8 cellular contexts compared by ENCODE assay signal in the genomic region with DNA sequence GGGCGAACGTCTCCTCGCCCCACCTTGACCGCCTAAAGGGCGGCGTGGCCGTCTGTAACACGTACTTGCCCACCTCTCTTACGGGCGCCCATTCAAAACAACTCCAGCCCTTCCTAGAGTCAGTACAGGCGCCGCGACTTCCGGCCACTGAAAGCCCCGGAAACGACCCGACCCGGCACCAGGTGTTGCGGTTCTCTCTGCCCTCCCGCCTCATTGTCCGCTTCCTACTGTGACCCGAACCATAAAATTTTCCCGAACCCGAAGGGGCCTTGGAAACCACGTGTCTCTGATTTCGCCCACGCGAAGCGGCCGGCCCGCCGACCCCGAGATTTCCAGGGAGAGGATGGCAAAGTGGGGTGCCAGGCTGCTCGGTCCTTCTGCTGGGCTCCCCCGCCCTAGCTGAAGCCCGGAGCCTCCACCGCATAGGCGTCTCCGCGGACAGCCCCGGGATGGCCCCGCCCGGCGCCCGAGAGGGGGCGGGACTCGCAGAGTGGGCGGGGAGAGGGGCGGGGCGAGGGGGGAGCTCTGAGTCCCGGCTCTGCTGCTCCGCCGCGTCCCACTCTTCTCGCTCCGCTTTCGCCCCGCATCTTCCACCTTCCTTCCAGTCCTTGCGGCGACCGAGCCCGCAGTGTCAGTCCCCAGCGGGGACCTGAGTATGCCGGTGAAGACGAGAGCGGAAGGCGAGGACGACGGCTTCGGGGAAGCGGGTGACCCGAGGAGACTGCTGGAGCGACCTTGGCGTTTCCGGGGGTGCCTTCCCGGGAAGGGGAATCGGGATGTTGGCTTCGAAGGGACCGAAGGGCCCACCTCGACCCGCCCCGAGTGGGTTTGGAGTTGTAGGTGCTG. TPM values are rescaled to one million over a fixed set of nuclear protein-coding genes. Genes with fewer than 3 reads are reported as not detected.
DNase-seq lines count a peak whose midpoint lies in the region; ATAC-seq lines count a peak whose summit lies in the region.

No MANE protein-coding gene starts in this region.

- H3K27ac Mint-ChIP-seq in activated CD8-positive, alpha-beta memory T cell treated with anti-CD3 and anti-CD28 coated beads, Interleukin-2, amount 10 ng/mL, durations not matched to agents 7 days and 5 days = peak overlapping the region; percentile 96

- H3K27me3 ChIP-seq in endocrine pancreas (ENCODE audit: control insufficient read depth, insufficient read depth, low read length) (no peaks in the 10 kb centered on the region), mesendoderm (ENCODE audit: insufficient read depth, low read length, poor library complexity) (no peaks in the 10 kb centered on the region)

- peak overlapping the region; percentile 95 for H3K27ac ChIP-seq in mesendoderm (ENCODE audit: low read depth, low read length)

- H3K4ac ChIP-seq in mesendoderm (ENCODE audit: low read depth, low read length) = peak overlapping the region; percentile 96

- H2BK120ac ChIP-seq in mesendoderm (ENCODE audit: low read depth, low read length) = peak overlapping the region; percentile 16

- peaks cover 2% of the 10 kb centered on the region for H3K4me1 ChIP-seq in endocrine pancreas (ENCODE audit: control insufficient read depth, insufficient read depth, low read length)
- H3K4me1 ChIP-seq in mesendoderm (ENCODE audit: control insufficient read depth, low read depth, low read length) = no peaks in the 10 kb centered on the region

- H2BK15ac ChIP-seq in mesendoderm (replicated peaks; ENCODE audit: low read depth) = no peak overlapping the region

- H2AK5ac ChIP-seq in mesendoderm (ENCODE audit: low read length) = no peak overlapping the region

- H3K9me3 Mint-ChIP-seq in activated CD8-positive, alpha-beta memory T cell treated with anti-CD3 and anti-CD28 coated beads, Interleukin-2, amount 10 ng/mL, durations not matched to agents 7 days and 5 days (ENCODE audit: low read depth) = no peaks in the 10 kb centered on the region

- H3K9ac ChIP-seq in endocrine pancreas (ENCODE audit: control insufficient read depth, insufficient read depth, low read length) (peak overlapping the region; percentile 93), mesendoderm (ENCODE audit: low read length) (peak overlapping the region; percentile 96)

- peaks cover 28% of the 10 kb centered on the region for H3K4me1 Mint-ChIP-seq in activated CD8-positive, alpha-beta memory T cell treated with anti-CD3 and anti-CD28 coated beads, Interleukin-2, amount 10 ng/mL, durations not matched to agents 7 days and 5 days

- DNase-seq in CMK (ENCODE audit: low read depth) (peak; percentile 72), HT1080 (ENCODE audit: low read depth) (peak; percentile 85), NOMO-1 treated with DMSO at 0.1 percent for 48 hours (lab: John Stamatoyannopoulos, UW; ENCODE audit: unreplicated experiment) (peak; percentile 85), mesendoderm (peak; percentile 97)
- DNase-seq in activated CD8-positive, alpha-beta memory T cell treated with anti-CD3 and anti-CD28 coated beads, Interleukin-2, amount 10 ng/mL, durations not matched to agents 7 days and 5 days = peak; percentile 88
- peak; percentile 75 for DNase-seq in stimulated activated CD8-positive, alpha-beta memory T cell treated with anti-CD3 and anti-CD28 coated beads, Interleukin-12 subunit alpha, Interleukin-12 subunit beta, amount 100 ng/mL, for 4 hours (ENCODE audit: low read depth)

- H3K79me2 ChIP-seq in mesendoderm (ENCODE audit: control insufficient read depth, insufficient read depth, low read length) = peaks cover 16% of the 10 kb centered on the region

- H4K5ac ChIP-seq in mesendoderm (ENCODE audit: low read length) = no peak overlapping the region

- H3K4me2 ChIP-seq in mesendoderm (ENCODE audit: low read length) = peak overlapping the region; percentile 98

- peak overlapping the region; percentile 97 for H4K8ac ChIP-seq in mesendoderm (ENCODE audit: low read depth, low read length)

- H3K27me3 Mint-ChIP-seq in activated CD8-positive, alpha-beta memory T cell treated with anti-CD3 and anti-CD28 coated beads, Interleukin-2, amount 10 ng/mL, durations not matched to agents 7 days and 5 days = peaks cover 14% of the 10 kb centered on the region

- H3K4me3 ChIP-seq in endocrine pancreas (ENCODE audit: control insufficient read depth, insufficient read depth, low read length) (peak overlapping the region; percentile 59), mesendoderm (ENCODE audit: low read length) (peak overlapping the region; percentile 93)

- no peaks in the 10 kb centered on the region for H3K36me3 ChIP-seq in endocrine pancreas (ENCODE audit: control insufficient read depth, insufficient read depth, low read length)
- no peaks in the 10 kb centered on the region for H3K36me3 ChIP-seq in mesendoderm (ENCODE audit: control insufficient read depth, insufficient read depth, low read length)

- ATAC-seq in GM21367 (IDR thresholded peaks at IDR 0.05; ENCODE audit: unreplicated experiment) = peak; percentile 57
- ATAC-seq in activated CD8-positive, alpha-beta memory T cell treated with anti-CD3 and anti-CD28 coated beads, Interleukin-2, amount 10 ng/mL, durations not matched to agents 7 days and 5 days = peak; percentile 83

- WGBS in mesendoderm (ENCODE audit: extremely low coverage, insufficient coverage, low lambda C conversion rate) = no CpG with 5 or more reads among the region's 82 CpGs

- H3K23ac ChIP-seq in mesendoderm (ENCODE audit: low read length) = peak overlapping the region; percentile 80

- H3K18ac ChIP-seq in mesendoderm (ENCODE audit: low read length) = peak overlapping the region; percentile 89

- H3K79me1 ChIP-seq in mesendoderm (ENCODE audit: low read length) = peaks cover 10% of the 10 kb centered on the region

- CTCF ChIA-PET in activated CD8-positive, alpha-beta memory T cell treated with anti-CD3 and anti-CD28 coated beads, Interleukin-2, amount 10 ng/mL, durations not matched to agents 7 days and 5 days (lab: Charles Lee) = interaction anchor here (0.9 to 1.9 kb wide), 9 partner anchors 8 to 259 kb away, joined by 3 to 17 read pairs (median 5); partner anchors contain the start of gene SLC25A25

- H3K56ac ChIP-seq in mesendoderm (ENCODE audit: low read length) = peak overlapping the region; percentile 91

- H2BK5ac ChIP-seq in mesendoderm (ENCODE audit: low read length) = peak overlapping the region; percentile 70

- peak overlapping the region; percentile 95 for H3K4me3 Mint-ChIP-seq in activated CD8-positive, alpha-beta memory T cell treated with anti-CD3 and anti-CD28 coated beads, Interleukin-2, amount 10 ng/mL, durations not matched to agents 7 days and 5 days

- no peaks in the 10 kb centered on the region for H3K9me3 ChIP-seq in endocrine pancreas (ENCODE audit: control insufficient read depth, low read length)

- peaks cover 3% of the 10 kb centered on the region for H3K36me3 Mint-ChIP-seq in activated CD8-positive, alpha-beta memory T cell treated with anti-CD3 and anti-CD28 coated beads, Interleukin-2, amount 10 ng/mL, durations not matched to agents 7 days and 5 days

RNA-seq across cellular contexts. Expression of gene PTGES2, which starts 0.7 kb away (rescaled TPM):
- 182 and 203 TPM in 2 replicates for total RNA-seq in HT1080 (2014; rRNA removed; shearing (Covaris generic))
- polyA plus RNA-seq in HT1080 (2015; cell fraction: cytosol; rRNA removed) = 69.4 and 83.3 TPM in 2 replicates
- 96.7 and 106 TPM in 2 replicates for polyA plus RNA-seq in HT1080 (2015; cell fraction: nucleus; rRNA removed)
- 10 to 100 TPM; 51.0 to 56.4 TPM for total RNA-seq in activated CD8-positive, alpha-beta memory T cell treated with anti-CD3 and anti-CD28 coated beads, Interleukin-2, amount 10 ng/mL, durations not matched to agents 7 days and 5 days
- polyA plus RNA-seq in mesendoderm (2013, experiment 1 of 2) = 52.1 TPM
- 53.5 TPM for polyA plus RNA-seq in mesendoderm (2013, experiment 2 of 2)

RNA-seq across cellular contexts. Expression of gene LCN2, which starts 21.0 kb away (rescaled TPM):
- not detected in 2 replicates for total RNA-seq in HT1080 (2014; rRNA removed; shearing (Covaris generic))
- not detected in 2 replicates for polyA plus RNA-seq in HT1080 (2015; cell fraction: cytosol; rRNA removed)
- not detected in 2 replicates for polyA plus RNA-seq in HT1080 (2015; cell fraction: nucleus; rRNA removed)
- not detected for total RNA-seq in activated CD8-positive, alpha-beta memory T cell treated with anti-CD3 and anti-CD28 coated beads, Interleukin-2, amount 10 ng/mL, durations not matched to agents 7 days and 5 days
- polyA plus RNA-seq in mesendoderm (2013, experiment 1 of 2) = 0.58 TPM
- 0.48 TPM for polyA plus RNA-seq in mesendoderm (2013, experiment 2 of 2)

RNA-seq across cellular contexts. Expression of gene BBLN, which starts 31.9 kb away (rescaled TPM):
- total RNA-seq in HT1080 (2014; rRNA removed; shearing (Covaris generic)) = 79.8 and 119 TPM in 2 replicates
- polyA plus RNA-seq in HT1080 (2015; cell fraction: cytosol; rRNA removed) = 194 and 203 TPM in 2 replicates
- polyA plus RNA-seq in HT1080 (2015; cell fraction: nucleus; rRNA removed) = 34.4 and 34.7 TPM in 2 replicates
- 10 to 100 TPM; 85.1 to 85.3 TPM for total RNA-seq in activated CD8-positive, alpha-beta memory T cell treated with anti-CD3 and anti-CD28 coated beads, Interleukin-2, amount 10 ng/mL, durations not matched to agents 7 days and 5 days
- 55.7 TPM for polyA plus RNA-seq in mesendoderm (2013, experiment 1 of 2)
- polyA plus RNA-seq in mesendoderm (2013, experiment 2 of 2) = 57.0 TPM

Comparison
In these comparisons a context has a peak if more than half of its experiments do, and no peak if none do; other contexts are left out.
1. Peak in every context shown above with its lines: DNase-seq, ATAC-seq, H3K4me3 ChIP-seq and H3K27ac ChIP-seq.